Comparison of ENCODE assay signal across 36 cellular contexts in the genomic region with DNA sequence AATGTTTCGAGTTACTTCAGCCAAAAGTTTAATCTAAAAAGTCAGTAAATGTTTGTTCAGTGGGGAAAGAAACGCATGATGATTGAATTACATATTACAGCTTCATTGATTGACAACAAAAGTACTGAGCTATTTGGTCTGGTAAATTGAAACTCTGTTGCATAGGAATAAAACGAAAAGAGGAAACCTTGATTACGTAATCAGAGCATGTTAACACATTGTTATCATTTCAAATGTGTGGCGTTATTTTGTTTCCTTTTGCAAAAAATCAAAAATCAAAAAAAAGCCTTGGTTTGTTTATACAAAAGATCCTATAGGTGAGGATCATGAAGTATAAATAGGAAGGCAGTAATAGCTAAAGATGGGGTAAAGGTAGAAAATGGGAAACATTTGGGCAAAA. TPM values are rescaled to one million over a fixed set of nuclear protein-coding genes. Genes with fewer than 3 reads are reported as not detected.
"Had no signal": no experiment of that assay in that cellular context is flagged by ENCODE, and none has a peak within 500 bp of the region (broad histone marks: within the 10 kb centered on the region; RNA-seq: fewer than 3 reads in every experiment).

No MANE protein-coding gene starts in this region.

- H3K4me3 Mint-ChIP-seq: activated CD4-positive, alpha-beta memory T cell treated with anti-CD3 and anti-CD28 coated beads, Interleukin-2, amount 10 ng/mL, durations not matched to agents 7 days and 5 days; activated CD4-positive, alpha-beta T cell treated with anti-CD3 and anti-CD28 coated beads, Interleukin-2, amount 10 ng/mL, durations not matched to agents 24 days and 14 days; activated naive CD4-positive, alpha-beta T cell treated with anti-CD3 and anti-CD28 coated beads, Interleukin-2, amount 10 ng/mL, durations not matched to agents 7 days and 5 days; activated naive CD8-positive, alpha-beta T cell treated with anti-CD3 and anti-CD28 coated beads, Interleukin-2, amount 10 ng/mL, durations not matched to agents 7 days and 5 days; activated T-cell treated with anti-CD3 and anti-CD28 coated beads, Interleukin-2, amount 50 U/mL, for 24 hours; brain; effector memory CD8-positive, alpha-beta T cell; naive thymus-derived CD8-positive, alpha-beta T cell; neural crest cell; stimulated activated naive B cell treated with anti-CD40 and anti-IgM and Interleukin-4, amounts not matched to agents 10 μg/mL and 1 μg/mL and 100 μg/mL, for 72 hours had no signal

- H3K4me3 ChIP-seq: ascending aorta, gastrocnemius medialis, left lung, lower lobe of right lung, pancreas, prostate gland, sigmoid colon, stomach, thyroid gland, upper lobe of left lung, vagina had no signal

- H3K27ac ChIP-seq: ascending aorta, gastrocnemius medialis, left lung, lower lobe of right lung, pancreas, prostate gland, sigmoid colon, stomach, thyroid gland, upper lobe of left lung, vagina had no signal

- H3K27me3 ChIP-seq: ascending aorta, gastrocnemius medialis, left lung, sigmoid colon, stomach, thyroid gland, upper lobe of left lung, vagina had no signal

- H3K27ac Mint-ChIP-seq: activated CD4-positive, alpha-beta memory T cell treated with anti-CD3 and anti-CD28 coated beads, Interleukin-2, amount 10 ng/mL, durations not matched to agents 7 days and 5 days; activated CD4-positive, alpha-beta T cell treated with anti-CD3 and anti-CD28 coated beads, Interleukin-2, amount 10 ng/mL, durations not matched to agents 24 days and 14 days; activated naive CD4-positive, alpha-beta T cell treated with anti-CD3 and anti-CD28 coated beads, Interleukin-2, amount 10 ng/mL, durations not matched to agents 7 days and 5 days; activated naive CD8-positive, alpha-beta T cell treated with anti-CD3 and anti-CD28 coated beads, Interleukin-2, amount 10 ng/mL, durations not matched to agents 7 days and 5 days; activated T-cell treated with anti-CD3 and anti-CD28 coated beads, Interleukin-2, amount 50 U/mL, for 24 hours; brain; effector memory CD8-positive, alpha-beta T cell; naive thymus-derived CD8-positive, alpha-beta T cell; stimulated activated naive B cell treated with anti-CD40 and anti-IgM and Interleukin-4, amounts not matched to agents 10 μg/mL and 1 μg/mL and 100 μg/mL, for 72 hours had no signal

- H3K27me3 Mint-ChIP-seq: activated CD4-positive, alpha-beta memory T cell treated with anti-CD3 and anti-CD28 coated beads, Interleukin-2, amount 10 ng/mL, durations not matched to agents 7 days and 5 days; activated naive CD4-positive, alpha-beta T cell treated with anti-CD3 and anti-CD28 coated beads, Interleukin-2, amount 10 ng/mL, durations not matched to agents 7 days and 5 days; effector memory CD8-positive, alpha-beta T cell had no signal

- H3K9me3 ChIP-seq: ascending aorta, gastrocnemius medialis, left lung, lower lobe of right lung, pancreas, prostate gland, sigmoid colon, stomach, thyroid gland, upper lobe of left lung, vagina had no signal

- H3K9me3 Mint-ChIP-seq: activated CD4-positive, alpha-beta memory T cell treated with anti-CD3 and anti-CD28 coated beads, Interleukin-2, amount 10 ng/mL, durations not matched to agents 7 days and 5 days; activated CD4-positive, alpha-beta T cell treated with anti-CD3 and anti-CD28 coated beads, Interleukin-2, amount 10 ng/mL, durations not matched to agents 24 days and 14 days; activated naive CD4-positive, alpha-beta T cell treated with anti-CD3 and anti-CD28 coated beads, Interleukin-2, amount 10 ng/mL, durations not matched to agents 7 days and 5 days; activated naive CD8-positive, alpha-beta T cell treated with anti-CD3 and anti-CD28 coated beads, Interleukin-2, amount 10 ng/mL, durations not matched to agents 7 days and 5 days; activated T-cell treated with anti-CD3 and anti-CD28 coated beads, Interleukin-2, amount 50 U/mL, for 24 hours; brain; neural crest cell; stimulated activated naive B cell treated with anti-CD40 and anti-IgM and Interleukin-4, amounts not matched to agents 10 μg/mL and 1 μg/mL and 100 μg/mL, for 72 hours had no signal

- H3K4me1 Mint-ChIP-seq: activated CD4-positive, alpha-beta memory T cell treated with anti-CD3 and anti-CD28 coated beads, Interleukin-2, amount 10 ng/mL, durations not matched to agents 7 days and 5 days; activated CD4-positive, alpha-beta T cell treated with anti-CD3 and anti-CD28 coated beads, Interleukin-2, amount 10 ng/mL, durations not matched to agents 24 days and 14 days; activated naive CD4-positive, alpha-beta T cell treated with anti-CD3 and anti-CD28 coated beads, Interleukin-2, amount 10 ng/mL, durations not matched to agents 7 days and 5 days; activated naive CD8-positive, alpha-beta T cell treated with anti-CD3 and anti-CD28 coated beads, Interleukin-2, amount 10 ng/mL, durations not matched to agents 7 days and 5 days; brain; naive thymus-derived CD8-positive, alpha-beta T cell; neural crest cell; stimulated activated naive B cell treated with anti-CD40 and anti-IgM and Interleukin-4, amounts not matched to agents 10 μg/mL and 1 μg/mL and 100 μg/mL, for 72 hours had no signal

- DNase-seq: activated CD4-positive, alpha-beta memory T cell treated with anti-CD3 and anti-CD28 coated beads, Interleukin-2, amount 10 ng/mL, durations not matched to agents 7 days and 5 days; activated CD4-positive, alpha-beta T cell treated with anti-CD3 and anti-CD28 coated beads, Interleukin-2, amount 10 ng/mL, durations not matched to agents 24 days and 14 days; activated CD4-positive, CD25-positive, alpha-beta regulatory T cell treated with anti-CD3 and anti-CD28 coated beads, Interleukin-2, amount 50 U/mL, for 72 hours; activated CD8-positive, alpha-beta memory T cell treated with anti-CD3 and anti-CD28 coated beads, Interleukin-2, amount 50 U/mL, for 48 hours; activated gamma-delta T cell; activated naive CD4-positive, alpha-beta T cell treated with anti-CD3 and anti-CD28 coated beads, Interleukin-2, amount 10 ng/mL, durations not matched to agents 7 days and 5 days; activated naive CD8-positive, alpha-beta T cell treated with anti-CD3 and anti-CD28 coated beads, Interleukin-2, amount 10 ng/mL, durations not matched to agents 7 days and 5 days; activated T-cell treated with anti-CD3 and anti-CD28 coated beads, Interleukin-2, amount 50 U/mL, for 24 hours; cortex of kidney; effector memory CD8-positive, alpha-beta T cell; erythroblast; gastrocnemius medialis; glutamatergic neuron; left lung; lower lobe of right lung; mesenchymal stem cell; naive thymus-derived CD8-positive, alpha-beta T cell; nucleus accumbens; pancreas; retina; sigmoid colon; small intestine; stimulated activated CD4-positive, alpha-beta T cell treated with anti-CD3 and anti-CD28 coated beads, Interleukin-1b, Interleukin-23, amount 100 ng/mL, for 48 hours; stimulated activated CD4-positive, alpha-beta T cell treated with anti-CD3 and anti-CD28 coated beads, Interleukin-4, amount 100 ng/mL, for 4 hours; stimulated activated naive B cell treated with anti-CD40 and anti-IgM and Interleukin-4, amounts not matched to agents 10 μg/mL and 1 μg/mL and 100 μg/mL, for 72 hours; stomach; thyroid gland; upper lobe of left lung had no signal

- FAIRE-seq: islet of Langerhans, pancreas, small intestine had no signal

- H3K4me1 ChIP-seq: ascending aorta, gastrocnemius medialis, left lung, lower lobe of right lung, prostate gland, sigmoid colon, thyroid gland, upper lobe of left lung, vagina had no signal

- H3K36me3 Mint-ChIP-seq: activated naive CD4-positive, alpha-beta T cell treated with anti-CD3 and anti-CD28 coated beads, Interleukin-2, amount 10 ng/mL, durations not matched to agents 7 days and 5 days; activated naive CD8-positive, alpha-beta T cell treated with anti-CD3 and anti-CD28 coated beads, Interleukin-2, amount 10 ng/mL, durations not matched to agents 7 days and 5 days; brain; naive thymus-derived CD8-positive, alpha-beta T cell; stimulated activated naive B cell treated with anti-CD40 and anti-IgM and Interleukin-4, amounts not matched to agents 10 μg/mL and 1 μg/mL and 100 μg/mL, for 72 hours had no signal

- H3K36me3 ChIP-seq: ascending aorta, gastrocnemius medialis, left lung, lower lobe of right lung, pancreas, prostate gland, sigmoid colon, stomach, thyroid gland, upper lobe of left lung, vagina had no signal

- ATAC-seq: effector memory CD8-positive, alpha-beta T cell; gastrocnemius medialis; left lung; lower lobe of right lung; naive thymus-derived CD8-positive, alpha-beta T cell; pancreas; stimulated activated naive B cell treated with anti-CD40 and anti-IgM and Interleukin-4, amounts not matched to agents 10 μg/mL and 1 μg/mL and 100 μg/mL, for 72 hours had no signal

RNA-seq across cellular contexts. Expression of gene CA10, which starts 19.5 kb away (rescaled TPM):
- total RNA-seq: activated CD4-positive, alpha-beta memory T cell treated with anti-CD3 and anti-CD28 coated beads, Interleukin-2, amount 10 ng/mL, durations not matched to agents 7 days and 5 days; activated CD4-positive, alpha-beta T cell treated with anti-CD3 and anti-CD28 coated beads, Interleukin-2, amount 10 ng/mL, durations not matched to agents 24 days and 14 days; ascending aorta; cardiac septum; chondrocyte; gastrocnemius medialis; left lung; lower lobe of right lung; naive thymus-derived CD8-positive, alpha-beta T cell; neural crest cell; thyroid gland had no signal
- polyA plus RNA-seq: naive thymus-derived CD8-positive, alpha-beta T cell; stomach had no signal
